11 cellular contexts compared by ENCODE assay signal in genomic region chr7:48130658-48131108, GRCh38. TPM values are rescaled to one million over a fixed set of nuclear protein-coding genes. Genes with fewer than 3 reads are reported as not detected.
DNase-seq lines count a peak whose midpoint lies in the region; ATAC-seq lines count a peak whose summit lies in the region.
"Had no signal": no experiment of that assay in that cellular context is flagged by ENCODE, and none has a peak within 500 bp of the region (broad histone marks: within the 10 kb centered on the region; RNA-seq: fewer than 3 reads in every experiment).

No MANE protein-coding gene starts in this region.

- no peak overlapping the region for H3K27ac Mint-ChIP-seq in activated naive CD4-positive, alpha-beta T cell treated with anti-CD3 and anti-CD28 coated beads, Interleukin-2, amount 50 U/mL, for 72 hours
- H3K27ac Mint-ChIP-seq: activated CD4-positive, alpha-beta memory T cell treated with anti-CD3 and anti-CD28 coated beads, Interleukin-2, amount 10 ng/mL, durations not matched to agents 7 days and 5 days had no signal

- ATAC-seq in activated naive CD4-positive, alpha-beta T cell treated with anti-CD3 and anti-CD28 coated beads, Interleukin-2, amount 50 U/mL, for 72 hours: peak; percentile 70 to 96
- ATAC-seq in HG02588 (IDR thresholded peaks at IDR 0.05; ENCODE audit: unreplicated experiment) (peak; percentile 49), HG03439 (IDR thresholded peaks at IDR 0.05; ENCODE audit: unreplicated experiment) (no peak)
- peak; percentile 52 for ATAC-seq in stimulated activated naive CD8-positive, alpha-beta T cell treated with anti-CD3 and anti-CD28 coated beads, Interleukin-15, Interleukin-2, amounts not matched to agents 100 U/mL and 50 U/mL, for 24 hours

- H3K9me3 Mint-ChIP-seq in activated naive CD4-positive, alpha-beta T cell treated with anti-CD3 and anti-CD28 coated beads, Interleukin-2, amount 50 U/mL, for 72 hours: peaks cover 8 to 9% of the 10 kb centered on the region in 2 donors

- H3K36me3 Mint-ChIP-seq in activated naive CD4-positive, alpha-beta T cell treated with anti-CD3 and anti-CD28 coated beads, Interleukin-2, amount 50 U/mL, for 72 hours: peaks cover 13 to 19% of the 10 kb centered on the region in 2 donors

- DNase-seq in activated naive CD4-positive, alpha-beta T cell treated with anti-CD3 and anti-CD28 coated beads, Interleukin-2, amount 50 U/mL, for 72 hours (ENCODE audit: low spot score in 2 of 2): peak in 1 of 2 donors; percentile 11
- DNase-seq in activated naive CD4-positive, alpha-beta T cell treated with Interleukin-2 at 50 U/mL for 16 hours: no peak
- DNase-seq in RKO (ENCODE audit: low spot score) (peak; percentile 13), NCI-H82 (lab: John Stamatoyannopoulos, UW) (no peak), NCI-H524 (lab: John Stamatoyannopoulos, UW) (no peak)
- no peak for DNase-seq in stimulated activated naive CD8-positive, alpha-beta T cell treated with anti-CD3 and anti-CD28 coated beads, Interleukin-15, Interleukin-2, amounts not matched to agents 100 U/mL and 50 U/mL, for 24 hours
- DNase-seq: activated CD4-positive, alpha-beta memory T cell treated with anti-CD3 and anti-CD28 coated beads, Interleukin-2, amount 10 ng/mL, durations not matched to agents 7 days and 5 days; amniotic stem cell; NK-92 treated with Interleukin-12 subunit alpha and Interleukin-12 subunit beta, amount 100 ng/mL, for 24 hours had no signal

RNA-seq across cellular contexts. Expression of gene ABCA13, which starts 40.6 kb away (rescaled TPM):
- not detected for total RNA-seq in activated naive CD4-positive, alpha-beta T cell treated with anti-CD3 and anti-CD28 coated beads, Interleukin-2, amount 50 U/mL, for 72 hours
- total RNA-seq: activated CD4-positive, alpha-beta memory T cell treated with anti-CD3 and anti-CD28 coated beads, Interleukin-2, amount 10 ng/mL, durations not matched to agents 7 days and 5 days had no signal

RNA-seq across cellular contexts. Expression of gene UPP1, which starts 41.6 kb away (rescaled TPM):
- 10 to 100 TPM; 20.0 to 50.1 TPM for total RNA-seq in activated naive CD4-positive, alpha-beta T cell treated with anti-CD3 and anti-CD28 coated beads, Interleukin-2, amount 50 U/mL, for 72 hours
